29 cellular contexts compared by ENCODE assay signal in the genomic region with DNA sequence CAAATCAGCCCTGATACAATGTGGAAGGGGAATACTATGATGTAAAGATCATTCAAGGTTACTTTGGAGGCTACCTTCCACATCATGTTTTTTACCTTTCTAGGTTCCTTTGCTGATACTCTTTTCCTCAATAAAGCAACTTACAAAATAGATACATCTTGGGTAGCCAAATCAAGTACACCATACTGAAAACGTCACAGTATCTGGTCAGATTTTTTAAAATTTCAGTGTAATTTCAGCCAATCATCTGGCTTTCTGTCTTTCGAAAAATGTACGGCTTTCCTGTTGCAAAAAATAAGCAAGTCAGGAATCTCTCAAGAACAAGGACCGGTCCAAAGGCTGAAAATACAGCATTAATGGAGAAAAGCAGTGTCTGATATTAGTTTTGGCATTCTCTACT. TPM values are rescaled to one million over a fixed set of nuclear protein-coding genes. Genes with fewer than 3 reads are reported as not detected.
DNase-seq lines count a peak whose midpoint lies in the region; ATAC-seq, FAIRE-seq and TF ChIP-seq lines count a peak whose summit lies in the region.
"Had no signal": no experiment of that assay in that cellular context is flagged by ENCODE, and none has a peak within 500 bp of the region (broad histone marks: within the 10 kb centered on the region; RNA-seq: fewer than 3 reads in every experiment).

No MANE protein-coding gene starts in this region.

- H3K4me1 Mint-ChIP-seq in GM23338, result no peaks in the 10 kb centered on the region; the same call in 2 of the 3 replicates
- H3K4me1 Mint-ChIP-seq in stimulated activated naive B cell treated with anti-CD40 and anti-IgM and Interleukin-4, amounts not matched to agents 10 μg/mL and 1 μg/mL and 100 μg/mL, for 72 hours, result peaks cover 2 to 4% of the 10 kb centered on the region in 2 donors

- H3K27ac Mint-ChIP-seq in GM23338, result no peak overlapping the region
- H3K27ac Mint-ChIP-seq in stimulated activated naive B cell treated with anti-CD40 and anti-IgM and Interleukin-4, amounts not matched to agents 10 μg/mL and 1 μg/mL and 100 μg/mL, for 72 hours, result no peak overlapping the region
- H3K27ac Mint-ChIP-seq: B cell; CD4-positive, alpha-beta T cell; CD8-positive, alpha-beta T cell had no signal

- no TSS peak for BruUV-seq in K562 (replicated peaks; lab: Mats Ljungman, UMichigan)

- H3K9ac ChIP-seq in Karpas-422 (ENCODE audit: low read length) (no peak overlapping the region), K562 (ENCODE audit: insufficient read depth in 1 of 2, low read depth in 2 of 2, low read length in 2 of 2) (no peak overlapping the region)
- H3K9ac ChIP-seq: BLaER1 treated with 17β-estradiol and CSF1 and Interleukin-3, amounts not matched to agents 10 nM and 100 nM had no signal

- no peaks in the 10 kb centered on the region for H3K27me3 ChIP-seq in GM23338 (ENCODE audit: insufficient read depth)
- no peaks in the 10 kb centered on the region for H3K27me3 ChIP-seq in Karpas-422 (ENCODE audit: low read length)
- H3K27me3 ChIP-seq in K562 (ENCODE audit: control insufficient read depth in 2 of 2, insufficient read depth in 2 of 2, low read length in 2 of 2), result no peaks in the 10 kb centered on the region; a peak in 1 of 5 replicates
- no peaks in the 10 kb centered on the region for H3K27me3 ChIP-seq in psoas muscle (ENCODE audit: insufficient read depth in 3 of 3, low read length in 2 of 3)
- H3K27me3 ChIP-seq: BLaER1 treated with 17β-estradiol and CSF1 and Interleukin-3, amounts not matched to agents 10 nM and 100 nM had no signal

- TF ChIP-seq POLR2A in A549 (IDR thresholded peaks at IDR 0.05; ENCODE audit: low read length), result no peak
- no peak for TF ChIP-seq POLR2A in K562 (conservative IDR thresholded peaks at IDR 0.05)
- no peak for TF ChIP-seq POLR2A in lower leg skin (IDR thresholded peaks at IDR 0.05)

- H3K36me3 Mint-ChIP-seq in GM23338 (ENCODE audit: low read depth), result 0 out of 3 replicates have a peak, but pooled peaks cover 3% of the 10 kb centered on the region
- no peaks in the 10 kb centered on the region for H3K36me3 Mint-ChIP-seq in stimulated activated naive B cell treated with anti-CD40 and anti-IgM and Interleukin-4, amounts not matched to agents 10 μg/mL and 1 μg/mL and 100 μg/mL, for 72 hours
- H3K36me3 Mint-ChIP-seq: CD8-positive, alpha-beta T cell had no signal

- 64% methylated on average over 4 of the region's 4 CpGs for WGBS in A549 (ENCODE audit: missing lambda C conversion rate)
- 39% methylated on average over 4 of the region's 4 CpGs for WGBS in K562 (ENCODE audit: insufficient coverage, low coverage, missing lambda C conversion rate)
- whole genome bisulfite sequencing in lower leg skin, 2 donors, result 83 to 90% methylated on average over 4 of the region's 4 CpGs
- 77 to 85% (median 82%) methylated on average over 4 of the region's 4 CpGs for WGBS in psoas muscle, 3 donors

- no peaks in the 10 kb centered on the region for H3F3A ChIP-seq in GM23338 (replicated peaks; ENCODE audit: low read depth)

- no peak for DNase-seq in A549 (ENCODE audit: low read depth in 1 of 2, low spot score in 1 of 2)
- no peak for DNase-seq in GM23338 (ENCODE audit: low spot score)
- DNase-seq in Karpas-422, result peak; percentile 51
- DNase-seq in K562 (ENCODE audit: extremely low read depth in 1 of 4, low spot score in 3 of 4), result no peak
- DNase-seq in lower leg skin (ENCODE audit: low spot score in 2 of 2), result no peak
- no peak for DNase-seq in psoas muscle
- no peak for DNase-seq in stimulated activated naive B cell treated with anti-CD40 and anti-IgM and Interleukin-4, amounts not matched to agents 10 μg/mL and 1 μg/mL and 100 μg/mL, for 72 hours
- DNase-seq: 8988T; AML-193; Caco-2; Calu3; CD4-positive, alpha-beta T cell; CD8-positive, alpha-beta T cell; DMS 273 treated with DMSO at 0.1 percent for 48 hours; DMS153; DMS53; DMS79; DND-41; EL; GDM1 had no signal

- no peaks in the 10 kb centered on the region for H4K20me1 ChIP-seq in GM23338 (replicated peaks; ENCODE audit: insufficient read depth)
- no peaks in the 10 kb centered on the region for H4K20me1 ChIP-seq in Karpas-422 (ENCODE audit: insufficient read depth, low read depth, low read length)
- no peaks in the 10 kb centered on the region for H4K20me1 ChIP-seq in K562 (replicated peaks; ENCODE audit: control insufficient read depth, insufficient read depth, low read length)
- H4K20me1 ChIP-seq: BLaER1 treated with 17β-estradiol and CSF1 and Interleukin-3, amounts not matched to agents 10 nM and 100 nM had no signal

- peak overlapping the region; percentile 83 for H2AFZ ChIP-seq in GM23338
- no peak overlapping the region for H2AFZ ChIP-seq in Karpas-422 (ENCODE audit: low read length)
- no peak overlapping the region for H2AFZ ChIP-seq in K562 (ENCODE audit: low read depth, low read length)

- CTCF ChIA-PET in A549 (lab: Yijun Ruan, JAX), result interaction anchor here (7.3 kb wide), 1 partner anchor 16 kb away, joined by 65 read pairs; the partner anchor contains the start of gene MED13
- CTCF ChIA-PET in K562 (lab: Yijun Ruan, JAX; ENCODE audit: low intra/inter-chr PET ratio), result no interaction called here

- no peaks in the 10 kb centered on the region for H3K9me3 ChIP-seq in A549
- no peaks in the 10 kb centered on the region for H3K9me3 ChIP-seq in Karpas-422 (ENCODE audit: low read length)
- H3K9me3 ChIP-seq in K562 (replicated peaks; ENCODE audit: control insufficient read depth, insufficient read depth, low read depth, low read length), result no peaks in the 10 kb centered on the region
- H3K9me3 ChIP-seq in psoas muscle, result no peaks in the 10 kb centered on the region
- H3K9me3 ChIP-seq: BLaER1 treated with 17β-estradiol and CSF1 and Interleukin-3, amounts not matched to agents 10 nM and 100 nM; Caco-2 had no signal

- H3K4me3 ChIP-seq in A549 (no peak overlapping the region), GM23338 (no peak overlapping the region), Karpas-422 (ENCODE audit: low read length) (no peak overlapping the region), K562 (no peak overlapping the region), lower leg skin (ENCODE audit: low read depth, poor library complexity, severe bottlenecking) (no peak overlapping the region), psoas muscle (no peak overlapping the region)
- H3K4me3 ChIP-seq: BLaER1 treated with 17β-estradiol and CSF1 and Interleukin-3, amounts not matched to agents 10 nM and 100 nM; GM12878 had no signal

- no peak overlapping the region for H3K27ac ChIP-seq in A549
- no peak overlapping the region for H3K27ac ChIP-seq in GM23338 (ENCODE audit: low read depth)
- H3K27ac ChIP-seq in Karpas-422 (ENCODE audit: low read length), result no peak overlapping the region
- no peak overlapping the region for H3K27ac ChIP-seq in K562 (ENCODE audit: extremely low read depth, low read depth, low read length)
- no peak overlapping the region for H3K27ac ChIP-seq in psoas muscle
- H3K27ac ChIP-seq: BLaER1 treated with 17β-estradiol and CSF1 and Interleukin-3, amounts not matched to agents 10 nM and 100 nM; C4-2B had no signal

- TF ChIP-seq RAD21 in A549 (conservative IDR thresholded peaks at IDR 0.05 in 1 of 2, IDR thresholded peaks at IDR 0.05 in 1 of 2), result no peak
- TF ChIP-seq RAD21 in K562 (CRISPR knock-in tag; conservative IDR thresholded peaks at IDR 0.05 in 1 of 2, IDR thresholded peaks at IDR 0.05 in 1 of 2), result no peak

- no peaks in the 10 kb centered on the region for H3K36me3 ChIP-seq in GM23338 (ENCODE audit: insufficient read depth)
- H3K36me3 ChIP-seq in Karpas-422 (ENCODE audit: insufficient read depth, low read length), result no peaks in the 10 kb centered on the region
- H3K36me3 ChIP-seq in K562 (ENCODE audit: control insufficient read depth, insufficient read depth, low read length), result no peaks in the 10 kb centered on the region
- H3K36me3 ChIP-seq in psoas muscle (ENCODE audit: insufficient read depth in 1 of 2, low read depth in 1 of 2), result no peaks in the 10 kb centered on the region
- H3K36me3 ChIP-seq: BLaER1 treated with 17β-estradiol and CSF1 and Interleukin-3, amounts not matched to agents 10 nM and 100 nM had no signal

- TF ChIP-seq EP300 in A549 (IDR thresholded peaks at IDR 0.05) (no peak), K562 (IDR thresholded peaks at IDR 0.05; ENCODE audit: low read length) (no peak)

- ATAC-seq in A549 (no peak), GM23338 (no peak), K562 (no peak), GM19328 (IDR thresholded peaks at IDR 0.05; ENCODE audit: unreplicated experiment) (no peak), psoas muscle (no peak)
- no peak for ATAC-seq in stimulated activated naive B cell treated with anti-CD40 and anti-IgM and Interleukin-4, amounts not matched to agents 10 μg/mL and 1 μg/mL and 100 μg/mL, for 72 hours (replicated peaks)
- ATAC-seq: CD8-positive, alpha-beta T cell; GM12878 had no signal

- FAIRE-seq in A549 (lab: Jason Lieb, UNC), result no peak
- FAIRE-seq in K562 (lab: Jason Lieb, UNC), result no peak
- FAIRE-seq: A204.1, D721Med, GM12878, GM12892, GM18507 had no signal

- H3K27me3 Mint-ChIP-seq in GM23338 (ENCODE audit: insufficient read depth, low read depth, poor library complexity), result peaks cover 4% of the 10 kb centered on the region
- H3K27me3 Mint-ChIP-seq in stimulated activated naive B cell treated with anti-CD40 and anti-IgM and Interleukin-4, amounts not matched to agents 10 μg/mL and 1 μg/mL and 100 μg/mL, for 72 hours, result peaks cover 9 to 13% of the 10 kb centered on the region in 2 donors

- TF ChIP-seq CTCF in A549 (IDR thresholded peaks at IDR 0.05) (no peak), GM23338 (conservative IDR thresholded peaks at IDR 0.05; ENCODE audit: low read depth in 2 of 2) (no peak), K562 (IDR thresholded peaks at IDR 0.05 in 2 of 3, conservative IDR thresholded peaks at IDR 0.05 in 1 of 3; ENCODE audit: insufficient read depth in 2 of 3, low read depth in 1 of 3, low read length in 3 of 3) (no peak), lower leg skin (IDR thresholded peaks at IDR 0.05) (no peak), psoas muscle (IDR thresholded peaks at IDR 0.05) (no peak)

- H3K9me2 ChIP-seq in GM23338 (ENCODE audit: insufficient read depth), result 0 out of 2 replicates have a peak, but pooled peaks cover 4% of the 10 kb centered on the region
- H3K9me2 ChIP-seq in Karpas-422 (replicated peaks; ENCODE audit: insufficient read depth, low read length), result no peaks in the 10 kb centered on the region

- H3K4me2 ChIP-seq in A549, result no peak overlapping the region
- no peak overlapping the region for H3K4me2 ChIP-seq in GM23338
- no peak overlapping the region for H3K4me2 ChIP-seq in Karpas-422 (ENCODE audit: low read depth, low read length, poor library complexity, severe bottlenecking)
- H3K4me2 ChIP-seq in K562 (ENCODE audit: insufficient read depth, low read length), result no peak overlapping the region
- H3K4me2 ChIP-seq: BLaER1 treated with 17β-estradiol and CSF1 and Interleukin-3, amounts not matched to agents 10 nM and 100 nM had no signal

- H3K79me2 ChIP-seq in GM23338 (replicated peaks; ENCODE audit: insufficient read depth) (no peaks in the 10 kb centered on the region), Karpas-422 (ENCODE audit: low read length) (no peaks in the 10 kb centered on the region), K562 (ENCODE audit: control insufficient read depth, insufficient read depth, low read length) (no peaks in the 10 kb centered on the region)

- no peaks in the 10 kb centered on the region for H3K9me1 ChIP-seq in K562 (ENCODE audit: control insufficient read depth, insufficient read depth, low read length)

- POLR2A ChIA-PET in A549 (lab: Yijun Ruan, JAX), result no interaction called here
- POLR2A ChIA-PET in K562 (lab: Yijun Ruan, JAX), result interaction anchor here (0.6 kb wide), 1 partner anchor 11 kb away, joined by 3 read pairs; no protein-coding TSS in a partner anchor

- H3K4me1 ChIP-seq in A549 (no peaks in the 10 kb centered on the region), GM23338 (ENCODE audit: insufficient read depth) (no peaks in the 10 kb centered on the region), Karpas-422 (ENCODE audit: low read length) (no peaks in the 10 kb centered on the region; the same call in 1 of the 2 replicates), K562 (replicated peaks in 1 of 2; ENCODE audit: control insufficient read depth in 2 of 2, insufficient read depth in 2 of 2, low read length in 2 of 2) (peaks cover 4% of the 10 kb centered on the region in 2 experiments; a peak in 2 of 5 replicates), psoas muscle (no peaks in the 10 kb centered on the region)

- H3K4me3 Mint-ChIP-seq in GM23338, result no peak overlapping the region
- no peak overlapping the region for H3K4me3 Mint-ChIP-seq in stimulated activated naive B cell treated with anti-CD40 and anti-IgM and Interleukin-4, amounts not matched to agents 10 μg/mL and 1 μg/mL and 100 μg/mL, for 72 hours
- H3K4me3 Mint-ChIP-seq: B cell; CD4-positive, alpha-beta T cell; CD8-positive, alpha-beta T cell had no signal

- peaks cover 8% of the 10 kb centered on the region; the same call in 1 of the 3 replicates for H3K9me3 Mint-ChIP-seq in GM23338
- no peaks in the 10 kb centered on the region for H3K9me3 Mint-ChIP-seq in stimulated activated naive B cell treated with anti-CD40 and anti-IgM and Interleukin-4, amounts not matched to agents 10 μg/mL and 1 μg/mL and 100 μg/mL, for 72 hours
- H3K9me3 Mint-ChIP-seq: CD4-positive, alpha-beta T cell; CD8-positive, alpha-beta T cell had no signal

- intact Hi-C loops in K562 (cut with micrococcal nuclease), result no loop called here
- intact Hi-C loops in lower leg skin (cut with DNase I; ENCODE audit: low total_unique reads), result no loop called here
- intact Hi-C loops in psoas muscle (cut with DNase I), result no loop called here

- in situ Hi-C loops in K562 (cut with MboI), result no loop called here

RNA-seq across cellular contexts. Expression of gene MED13, which starts 15.6 kb away (rescaled TPM):
- 64.1 and 71.4 TPM in 2 replicates for polyA plus RNA-seq in A549 (2011; rRNA removed)
- polyA plus RNA-seq in A549 (2012; cell fraction: cytosol; rRNA removed), result 8.4 and 8.9 TPM in 2 replicates
- polyA plus RNA-seq in A549 (2012; cell fraction: nucleus; rRNA removed), result 6.7 and 8.3 TPM in 2 replicates
- polyA plus RNA-seq in A549 (2017; fragmentation: RNase III; extraction: RNeasy Plus Mini Kit Qiagen cat#74134 plus additional on column Dnase treatment), result 14.1 to 14.9 TPM (median 14.8 TPM) in 3 replicates
- 252 and 288 TPM in 2 replicates for polyA minus RNA-seq in A549 (2011; rRNA and poly(A)+ RNA removed)
- total RNA-seq in GM23338 (2014; rRNA removed; shearing (Covaris generic)), result 45.8 and 47.1 TPM in 2 replicates
- 11.8 and 13.0 TPM in 2 replicates for polyA plus RNA-seq in GM23338 (2016; fragmentation: Nextera tagmentation; extraction: Ambion mirVana)
- total RNA-seq in Karpas-422 (2014; rRNA removed; shearing (Covaris generic); ENCODE audit: low replicate concordance), result 40.9 and 90.3 TPM in 2 replicates
- total RNA-seq in K562 (2011; cell fraction: chromatin; rRNA removed; ENCODE audit: low replicate concordance), result 264 and 586 TPM in 2 replicates
- total RNA-seq in K562 (2011; cell fraction: nucleolus; rRNA removed), result 98.4 and 126 TPM in 2 replicates
- 186 and 199 TPM in 2 replicates for total RNA-seq in K562 (2011; cell fraction: nucleoplasm; rRNA removed)
- total RNA-seq in K562 (2014; rRNA removed), result 25.1 and 26.9 TPM in 2 replicates
- 48.4 and 55.0 TPM in 2 replicates for total RNA-seq in K562 (2014; rRNA removed; fragmentation: Illumina TruSeq; extraction: Trizol)
- total RNA-seq in K562 (2015; rRNA removed; fragmentation: Illumina TruSeq; extraction: Trizol), result 42.5 and 45.4 TPM in 2 replicates
- 42.6 and 46.3 TPM in 2 replicates for total RNA-seq in K562 (2021)
- polyA plus RNA-seq in K562 (2011; rRNA removed), result 36.5 and 36.7 TPM in 2 replicates
- polyA plus RNA-seq in K562 (2011; cell fraction: cytosol; rRNA removed), result 9.9 and 16.5 TPM in 2 replicates
- 45.0 and 51.7 TPM in 2 replicates for polyA plus RNA-seq in K562 (2011; cell fraction: nucleus; rRNA removed)
- 10.9 and 13.8 TPM in 2 replicates for polyA plus RNA-seq in K562 (2012)
- polyA plus RNA-seq in K562 (2014; fragmentation: Illumina TruSeq; extraction: Trizol), result 26.5 and 28.2 TPM in 2 replicates
- 1 to 10 TPM; 5.4 to 6.1 TPM for polyA plus RNA-seq in K562 (2014; fragmentation: Nextera tagmentation; extraction: Ambion mirVana)
- polyA plus RNA-seq in K562 (2014; rRNA removed), result 11.0 and 13.5 TPM in 2 replicates
- polyA minus RNA-seq in K562 (2011; rRNA and poly(A)+ RNA removed), result 235 and 248 TPM in 2 replicates
- 64.0 and 69.1 TPM in 2 replicates for polyA minus RNA-seq in K562 (2011; cell fraction: cytosol; rRNA and poly(A)+ RNA removed)
- 46.3 and 105 TPM in 2 replicates for polyA minus RNA-seq in K562 (2011; cell fraction: nucleus; rRNA and poly(A)+ RNA removed)
- 10 to 100 TPM; 54.2 to 83.6 (median 61.8) TPM for total RNA-seq in lower leg skin
- 10 to 100 TPM; 45.1 to 74.4 (median 52.9) TPM for total RNA-seq in psoas muscle
- polyA plus RNA-seq in psoas muscle, result 10 to 100 TPM in 1 of 3 donors, 1 to 10 TPM in 2; 6.6 to 29.0 (median 10.0) TPM

Comparison
In these comparisons a context has a peak if more than half of its experiments do, and no peak if none do; other contexts are left out.
1. Of the 35 proteins assayed by ChIP-seq in both K562 and A549: peak only in K562: none; only in A549: none; in both: RFX5; in neither: 34.